8 cellular contexts compared by ENCODE assay signal in the genomic region with DNA sequence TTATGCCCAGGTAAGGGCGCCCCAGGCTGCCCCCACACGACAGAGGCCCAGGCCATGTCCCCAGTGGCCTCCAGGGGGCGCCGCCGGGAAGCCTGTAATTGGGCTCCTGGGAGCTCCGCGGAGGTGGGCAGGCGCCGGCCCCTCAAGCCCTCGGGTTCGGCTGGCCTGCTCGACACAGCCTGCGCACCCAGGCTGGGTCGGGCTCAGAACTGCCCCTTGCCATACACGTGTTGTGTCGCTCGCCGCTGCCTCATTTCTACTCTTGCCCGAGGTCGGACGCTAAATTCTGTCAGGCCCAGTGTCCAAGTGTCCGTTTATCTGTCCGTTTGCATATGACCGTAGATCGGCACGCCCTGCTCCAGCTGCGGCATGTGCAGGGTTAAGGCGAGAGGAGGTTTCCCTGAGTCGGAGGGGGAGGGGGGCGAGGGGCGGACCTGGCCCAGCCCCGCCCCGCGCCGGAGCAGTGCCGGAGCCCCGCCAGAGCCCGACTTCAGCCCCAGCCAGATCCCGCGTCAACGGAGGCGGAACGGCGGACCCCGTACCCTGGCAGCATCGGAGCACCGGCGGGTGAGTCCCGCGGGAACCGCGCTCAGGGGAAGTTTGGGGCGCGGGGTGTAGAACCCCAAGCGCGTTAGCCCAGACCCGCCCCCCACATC. TPM values are rescaled to one million over a fixed set of nuclear protein-coding genes. Genes with fewer than 3 reads are reported as not detected.
DNase-seq lines count a peak whose midpoint lies in the region; ATAC-seq and TF ChIP-seq lines count a peak whose summit lies in the region.

A gene (plus strand): TSS at position 480 of the 656 bp plus-strand sequence. CDS start 1,172 bp downstream, outside the sequence.

- H3K9me3 Mint-ChIP-seq in endothelial cell (ENCODE audit: unreplicated experiment) (no peaks in the 10 kb centered on the region), mesothelial cell of epicardium (no peaks in the 10 kb centered on the region)

- TF ChIP-seq CTCF in endothelial cell (IDR thresholded peaks at IDR 0.05; ENCODE audit: unreplicated experiment) (peak; percentile 91), mesothelial cell of epicardium (IDR thresholded peaks at IDR 0.05; ENCODE audit: unreplicated experiment) (peak; percentile 92)

- H3K27ac Mint-ChIP-seq in endothelial cell (ENCODE audit: unreplicated experiment) (peak within 1 kb of the TSS; percentile 38), mesothelial cell of epicardium (peak within 1 kb of the TSS; percentile 95)

- ATAC-seq in HG03108 (IDR thresholded peaks at IDR 0.05; ENCODE audit: unreplicated experiment) (peak; percentile 51), GM21360 (IDR thresholded peaks at IDR 0.05; ENCODE audit: unreplicated experiment) (no peak)

- H3K4me3 Mint-ChIP-seq in endothelial cell (ENCODE audit: unreplicated experiment) (peak within 1 kb of the TSS; percentile 93), mesothelial cell of epicardium (peak within 1 kb of the TSS; percentile 83)

- H3K27me3 Mint-ChIP-seq in endothelial cell (ENCODE audit: unreplicated experiment) = peaks cover 5% of the 10 kb centered on the region
- peaks cover 6% of the 10 kb centered on the region for H3K27me3 Mint-ChIP-seq in mesothelial cell of epicardium (ENCODE audit: low read depth)

- peak; percentile 57 for DNase-seq in GM04504 (ENCODE audit: low read depth)
- peak; percentile 63 for DNase-seq in NOMO-1 treated with DMSO at 0.1 percent for 48 hours (lab: John Stamatoyannopoulos, UW; ENCODE audit: unreplicated experiment)
- peak; percentile 97 for DNase-seq in activated CD8-positive, alpha-beta memory T cell treated with anti-CD3 and anti-CD28 coated beads, Interleukin-2, amount 50 U/mL, for 48 hours
- peak; percentile 93 for DNase-seq in endothelial cell (ENCODE audit: low spot score)
- DNase-seq in mesothelial cell of epicardium (ENCODE audit: low spot score in 2 of 2, unreplicated experiment in 2 of 2) = peak; percentile 76 to 93
- DNase-seq in stimulated activated CD8-positive, alpha-beta memory T cell treated with anti-CD3 and anti-CD28 coated beads, Interleukin-15, amount 100 ng/mL, for 1 hour (ENCODE audit: low read depth) = peak; percentile 64

- H3K36me3 Mint-ChIP-seq in endothelial cell (ENCODE audit: low read depth, unreplicated experiment) (peaks cover 5% of the 10 kb centered on the region), mesothelial cell of epicardium (no peaks in the 10 kb centered on the region)

- H3K4me1 Mint-ChIP-seq in endothelial cell (ENCODE audit: unreplicated experiment) (peaks cover 7% of the 10 kb centered on the region), mesothelial cell of epicardium (peaks cover 31% of the 10 kb centered on the region)

RNA-seq across cellular contexts. Expression of the gene that starts here (rescaled TPM):
- 16.7 TPM for total RNA-seq in endothelial cell (ENCODE audit: unreplicated experiment)
- 51.2 to 58.8 TPM (median 55.5 TPM) in 3 replicates for total RNA-seq in mesothelial cell of epicardium
